In genomic region chr4:140426610-140427103, GRCh38 we compare ENCODE assay signal across 8 cellular contexts. TPM values are rescaled to one million over a fixed set of nuclear protein-coding genes. Genes with fewer than 3 reads are reported as not detected.
DNase-seq lines count a peak whose midpoint lies in the region; FAIRE-seq and TF ChIP-seq lines count a peak whose summit lies in the region.

No MANE protein-coding gene starts in this region.

- H2AFZ ChIP-seq in keratinocyte (ENCODE audit: control insufficient read depth, low read length) = no peak overlapping the region

- no peaks in the 10 kb centered on the region for H4K20me1 ChIP-seq in keratinocyte (ENCODE audit: control insufficient read depth, extremely low read depth, insufficient read depth, low read length)

- DNase-seq in HAP-1 (ENCODE audit: low spot score in 2 of 2) (peak; percentile 13 to 73), NCI-H146 treated with DMSO at 0.1 percent for 48 hours (lab: John Stamatoyannopoulos, UW; ENCODE audit: unreplicated experiment) (peak; percentile 71), adipocyte (ENCODE audit: low read depth) (no peak), keratinocyte (ENCODE audit: low read depth, low spot score) (no peak), tibial artery (peak in 1 of 2 donors; percentile 59), HT-29 (ENCODE audit: low spot score) (no peak), hippocampal formation (lab: John Stamatoyannopoulos, UW) (no peak)

- H3K27ac ChIP-seq in keratinocyte (ENCODE audit: control insufficient read depth, insufficient read depth, low read length) (no peak overlapping the region), tibial artery (no peak overlapping the region)

- H3K9me3 ChIP-seq in HAP-1 (no peaks in the 10 kb centered on the region), adipocyte (ENCODE audit: control insufficient read depth, low read length) (no peaks in the 10 kb centered on the region), keratinocyte (ENCODE audit: control insufficient read depth, low read depth, low read length) (no peaks in the 10 kb centered on the region), tibial artery (no peaks in the 10 kb centered on the region)

- dilution Hi-C loops in keratinocyte (cut with MboI; ENCODE audit: extremely low pct_ligation_motif_present, low sequenced_read_pairs) = no loop called here

- intact Hi-C loops in tibial artery (cut with DNase I; ENCODE audit: low total_unique reads) = no loop called here

- H3K36me3 ChIP-seq in HAP-1 (replicated peaks) (peaks cover 4% of the 10 kb centered on the region; the same call in 1 of the 2 replicates), adipocyte (ENCODE audit: control insufficient read depth, insufficient read depth, low read length, severe bottlenecking) (no peaks in the 10 kb centered on the region), keratinocyte (ENCODE audit: control insufficient read depth in 2 of 2, extremely low read depth in 1 of 2, insufficient read depth in 2 of 2, low read length in 2 of 2) (no peaks in the 10 kb centered on the region), tibial artery (no peaks in the 10 kb centered on the region)

- no peaks in the 10 kb centered on the region for H3K9me1 ChIP-seq in keratinocyte (ENCODE audit: control insufficient read depth, extremely low read depth, insufficient read depth, low read length)

- in situ Hi-C loops in HAP-1 (cut with MboI; ENCODE audit: low sequenced_read_pairs) = no loop called here

- TF ChIP-seq CTCF in GM12875 (IDR thresholded peaks at IDR 0.05; ENCODE audit: borderline replicate concordance, insufficient read depth, low read depth, low read length) = no peak
- TF ChIP-seq CTCF in keratinocyte (optimal IDR thresholded peaks at IDR 0.05 in 1 of 3, IDR thresholded peaks at IDR 0.05 in 1 of 3, conservative IDR thresholded peaks at IDR 0.05 in 1 of 3; ENCODE audit: extremely low read depth in 1 of 3, insufficient read depth in 2 of 3, low read length in 3 of 3) = no peak
- TF ChIP-seq CTCF in tibial artery (IDR thresholded peaks at IDR 0.05) = no peak

- peak overlapping the region; percentile 81 for H3K9ac ChIP-seq in adipocyte (ENCODE audit: low read length)
- H3K9ac ChIP-seq in keratinocyte (ENCODE audit: control insufficient read depth, extremely low read depth, insufficient read depth, low read length) = no peak overlapping the region

- FAIRE-seq in keratinocyte (lab: Jason Lieb, UNC) = no peak

- no peaks in the 10 kb centered on the region for H3K79me2 ChIP-seq in keratinocyte (ENCODE audit: control insufficient read depth, insufficient read depth, low read length)

- H3K4me2 ChIP-seq in keratinocyte (ENCODE audit: control insufficient read depth, extremely low read depth, insufficient read depth, low read depth, low read length) = peak overlapping the region; percentile 87

- H3K4me3 ChIP-seq in GM12875 (ENCODE audit: low read depth, low read length) (peak overlapping the region; percentile 52), HAP-1 (peak overlapping the region; percentile 72), adipocyte (ENCODE audit: low read length) (peak overlapping the region; percentile 93), keratinocyte (ENCODE audit: control insufficient read depth in 2 of 3, extremely low read depth in 1 of 3, insufficient read depth in 2 of 3, low read depth in 1 of 3, low read length in 3 of 3) (peak overlapping the region in 1 of 3 experiments; percentile 69), tibial artery (peak overlapping the region; percentile 48 to 62)

- H3K4me1 ChIP-seq in HAP-1 = peaks cover 11% of the 10 kb centered on the region
- H3K4me1 ChIP-seq in adipocyte (ENCODE audit: control insufficient read depth, insufficient read depth, low read length) = peaks cover 13% of the 10 kb centered on the region
- H3K4me1 ChIP-seq in keratinocyte (ENCODE audit: control insufficient read depth, extremely low read depth, insufficient read depth, low read length) = no peaks in the 10 kb centered on the region
- H3K4me1 ChIP-seq in tibial artery = peaks cover 0 to 15% (median 13%) of the 10 kb centered on the region in 4 donors

- no peaks in the 10 kb centered on the region for H3K27me3 ChIP-seq in HAP-1 (ENCODE audit: low read depth)
- no peaks in the 10 kb centered on the region for H3K27me3 ChIP-seq in adipocyte (replicated peaks; ENCODE audit: control insufficient read depth, insufficient read depth, low read length)
- H3K27me3 ChIP-seq in keratinocyte (ENCODE audit: control insufficient read depth, extremely low read depth, insufficient read depth, low read length) = peaks cover 18% of the 10 kb centered on the region
- peaks cover 0 to 20% of the 10 kb centered on the region in 2 donors for H3K27me3 ChIP-seq in tibial artery

RNA-seq across cellular contexts. Expression of gene CLGN, which starts 0.8 kb away (rescaled TPM):
- not detected in 3 replicates for polyA plus RNA-seq in keratinocyte
- 0.22 TPM for polyA plus RNA-seq in keratinocyte (2011; ENCODE audit: low read depth)
- not detected in 2 replicates for polyA plus RNA-seq in keratinocyte (2011; cell fraction: cytosol; rRNA removed)
- polyA plus RNA-seq in keratinocyte (2011; cell fraction: nucleus; rRNA removed) = not detected in 2 replicates
- polyA plus RNA-seq in keratinocyte (2012; ENCODE audit: low replicate concordance) = 0.18 TPM in 1 of 2 replicates, not detected in the other
- not detected in 3 replicates for polyA minus RNA-seq in keratinocyte
- polyA minus RNA-seq in keratinocyte (2011; cell fraction: cytosol; rRNA and poly(A)+ RNA removed) = not detected
- polyA minus RNA-seq in keratinocyte (2011; cell fraction: nucleus; rRNA and poly(A)+ RNA removed) = not detected in 2 replicates
- 0.05 TPM in 1 of 2 replicates, not detected in the other for total RNA-seq in HT-29 (2014; rRNA removed; shearing (Covaris generic))

RNA-seq across cellular contexts. Expression of gene SCOC, which starts 53.2 kb away (rescaled TPM):
- polyA plus RNA-seq in keratinocyte = 47.2 to 92.1 TPM (median 49.9 TPM) in 3 replicates
- 21.9 TPM for polyA plus RNA-seq in keratinocyte (2011; ENCODE audit: low read depth)
- 57.1 and 96.5 TPM in 2 replicates for polyA plus RNA-seq in keratinocyte (2011; cell fraction: cytosol; rRNA removed)
- 21.0 and 29.1 TPM in 2 replicates for polyA plus RNA-seq in keratinocyte (2011; cell fraction: nucleus; rRNA removed)
- polyA plus RNA-seq in keratinocyte (2012; ENCODE audit: low replicate concordance) = 39.0 and 56.6 TPM in 2 replicates
- 1.2 to 14.2 TPM (median 8.3 TPM) in 3 replicates for polyA minus RNA-seq in keratinocyte
- polyA minus RNA-seq in keratinocyte (2011; cell fraction: cytosol; rRNA and poly(A)+ RNA removed) = 27.8 TPM
- polyA minus RNA-seq in keratinocyte (2011; cell fraction: nucleus; rRNA and poly(A)+ RNA removed) = 4.9 and 9.6 TPM in 2 replicates
- 9.5 and 10.8 TPM in 2 replicates for total RNA-seq in HT-29 (2014; rRNA removed; shearing (Covaris generic))

Comparison
In these comparisons a context has a peak if more than half of its experiments do, and no peak if none do; other contexts are left out.
1. DNase-seq: peak in HAP-1 (2 of 2) and NCI-H146 treated with DMSO at 0.1 percent for 48 hours (single experiment); none in adipocyte (single experiment), keratinocyte (single experiment), HT-29 (single experiment) and hippocampal formation (0 of 2).